In the genomic region with DNA sequence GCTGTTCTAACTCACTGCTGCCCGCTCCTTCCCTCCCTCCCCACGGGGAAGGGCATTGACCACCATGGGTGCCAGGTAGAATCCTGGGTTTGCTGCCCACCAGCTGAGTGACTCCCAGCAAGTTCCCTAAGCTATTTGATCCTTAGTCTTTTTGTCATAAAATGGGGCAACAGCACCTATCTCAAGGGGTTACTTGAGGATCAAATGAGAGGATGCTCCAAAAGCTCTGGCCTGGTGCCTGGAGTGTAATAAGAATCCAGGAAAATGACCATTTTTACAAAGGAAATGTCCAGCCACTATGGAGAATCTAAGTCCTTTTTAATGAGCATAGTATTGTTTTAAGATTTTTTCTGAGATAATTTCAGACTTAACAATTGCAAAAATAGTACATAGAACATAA, we compare ENCODE assay signal across 22 cellular contexts.
"Had no signal": no experiment of that assay in that cellular context is flagged by ENCODE, and none has a peak within 500 bp of the region (broad histone marks: within the 10 kb centered on the region; RNA-seq: fewer than 3 reads in every experiment).

No MANE protein-coding gene starts in this region.

- H3K4me3 ChIP-seq: K562, PC-9, Peyer's patch, SJCRH30 had no signal

- H3K4me3 Mint-ChIP-seq: IgD-negative memory B cell had no signal

- H3K27me3 ChIP-seq: Peyer's patch, SJCRH30 had no signal

- DNase-seq: Kasumi-1; NCI-H1092 treated with DMSO at 0.1 percent for 48 hours; NCI-H1436; NCI-H187 treated with DMSO at 0.1 percent for 48 hours; NCI-H2029 treated with DMSO at 0.1 percent for 48 hours; NCI-H226; NCI-H510A; NCI-H524 treated with DMSO at 0.1 percent for 48 hours; NCI-H69; NCI-H774; NK-92 treated with Interleukin-12 subunit alpha and Interleukin-12 subunit beta, amount 100 ng/mL, for 24 hours; OCI-M1; PC-9; Peyer's patch; SHP77 treated with DMSO at 0.1 percent for 48 hours; SJCRH30 had no signal

- H3K9me3 ChIP-seq: Peyer's patch, SJCRH30 had no signal

- H3K36me3 Mint-ChIP-seq: IgD-negative memory B cell had no signal

- H3K36me3 ChIP-seq: Peyer's patch, SJCRH30 had no signal

- H3K4me1 ChIP-seq: Peyer's patch, SJCRH30 had no signal

- H3K4me1 Mint-ChIP-seq: IgD-negative memory B cell had no signal

- H3K9ac ChIP-seq: KMS-11 had no signal

- ATAC-seq: HepG2, K562, Right ventricle myocardium inferior, SK-N-SH treated with all-trans-retinoic acid at 6 μM for 48 hours had no signal
